Comparison of ENCODE assay signal across 8 cellular contexts in genomic region chr12:111841236-111841749, GRCh38. TPM values are rescaled to one million over a fixed set of nuclear protein-coding genes. Genes with fewer than 3 reads are reported as not detected.
DNase-seq lines count a peak whose midpoint lies in the region; ATAC-seq and TF ChIP-seq lines count a peak whose summit lies in the region.

No MANE protein-coding gene starts in this region.

- H3K36me3 ChIP-seq in breast epithelium: no peaks in the 10 kb centered on the region

- intact Hi-C loops in breast epithelium (cut with DNase I; ENCODE audit: low total_unique reads): loop anchor here (10.0 kb wide), 1 partner anchor 1384 kb away; the partner anchor contains the start of gene TPCN1

- TF ChIP-seq POLR2A in breast epithelium (IDR thresholded peaks at IDR 0.05): no peak

- H3K9me3 ChIP-seq in breast epithelium: no peaks in the 10 kb centered on the region

- peak overlapping the region; percentile 90 to 100 (median 96) for H3K4me3 ChIP-seq in breast epithelium

- H3K27ac ChIP-seq in 22Rv1: peak overlapping the region; percentile 94
- peak overlapping the region; percentile 97 for H3K27ac ChIP-seq in breast epithelium

- no peaks in the 10 kb centered on the region for H3K27me3 ChIP-seq in breast epithelium

- TF ChIP-seq CTCF in 22Rv1 (IDR thresholded peaks at IDR 0.05) (no peak), breast epithelium (IDR thresholded peaks at IDR 0.05) (no peak)

- DNase-seq in M059J (ENCODE audit: low read depth) (peak; percentile 5), breast epithelium (ENCODE audit: low spot score in 2 of 2) (no peak), midbrain (lab: John Stamatoyannopoulos, UW) (peak; percentile 8), amniotic stem cell (lab: John Stamatoyannopoulos, UW) (no peak), RPMI8226 (no peak)

- ATAC-seq in GM18868 (IDR thresholded peaks at IDR 0.05; ENCODE audit: unreplicated experiment): peak; percentile 4
- ATAC-seq in GM19023 (IDR thresholded peaks at IDR 0.05; ENCODE audit: unreplicated experiment): no peak

- H3K4me1 ChIP-seq in breast epithelium: peaks cover 11 to 12% of the 10 kb centered on the region in 2 donors

RNA-seq across cellular contexts. Expression of gene MAPKAPK5, which starts 0.7 kb away (rescaled TPM):
- total RNA-seq in M059J (2014; rRNA removed; shearing (Covaris generic)): 24.0 and 38.8 TPM in 2 replicates
- total RNA-seq in breast epithelium: 10 to 100 TPM; 38.2 to 59.7 (median 40.0) TPM

Comparison
In these comparisons a context has a peak if more than half of its experiments do, and no peak if none do; other contexts are left out.
1. DNase-seq: peak in M059J (single experiment) and midbrain (single experiment); none in breast epithelium (0 of 2), amniotic stem cell (single experiment) and RPMI8226 (single experiment).